Comparison of ENCODE assay signal across 19 cellular contexts in the genomic region with DNA sequence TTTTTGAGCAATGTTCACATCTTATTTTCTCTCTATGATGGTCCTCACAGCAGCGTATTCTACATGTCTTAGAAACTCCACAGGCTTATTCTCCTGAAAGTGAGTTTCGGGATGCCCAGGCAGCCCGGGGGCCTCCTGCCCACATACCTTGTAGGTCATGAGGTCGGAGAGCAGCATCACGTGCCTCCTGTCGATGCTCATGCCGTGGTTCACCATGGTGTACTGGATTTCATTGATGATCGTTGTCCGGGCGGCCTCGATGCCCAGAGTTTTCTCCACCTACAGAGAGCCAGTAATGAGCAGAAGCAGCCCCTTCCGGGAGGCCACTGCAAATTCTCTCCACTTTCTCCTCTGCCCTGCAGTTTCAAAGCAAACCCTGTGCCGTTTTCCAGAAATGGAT. TPM values are rescaled to one million over a fixed set of nuclear protein-coding genes. Genes with fewer than 3 reads are reported as not detected.
A peak's percentile ranks its signal among the peaks of the same experiment; 100 is the strongest.
DNase-seq lines count a peak whose midpoint lies in the region; ATAC-seq and TF ChIP-seq lines count a peak whose summit lies in the region.
"Had no signal": no experiment of that assay in that cellular context is flagged by ENCODE, and none has a peak within 500 bp of the region (broad histone marks: within the 10 kb centered on the region; RNA-seq: fewer than 3 reads in every experiment).

No MANE protein-coding gene starts in this region.

- H3K27ac ChIP-seq in GM23338 (ENCODE audit: low read depth): no peak overlapping the region
- H3K27ac ChIP-seq in RWPE1: 0 out of 2 replicates have a peak overlapping the region, but pooled peaks have one; percentile 5
- no peak overlapping the region for H3K27ac ChIP-seq in sigmoid colon
- H3K27ac ChIP-seq: 22Rv1; A549; BLaER1 treated with 17β-estradiol and CSF1 and Interleukin-3, amounts not matched to agents 10 nM and 100 nM; C4-2B had no signal

- H3F3A ChIP-seq in GM23338 (replicated peaks; ENCODE audit: low read depth): peaks cover 5% of the 10 kb centered on the region; the same call in 1 of the 2 replicates

- intact Hi-C loops in sigmoid colon (cut with DNase I): no loop called here
- intact Hi-C loops in activated naive CD4-positive, alpha-beta T cell treated with anti-CD3 and anti-CD28 coated beads for 36 hours (cut with micrococcal nuclease): no loop called here

- no peak for TF ChIP-seq POLR2A in sigmoid colon (IDR thresholded peaks at IDR 0.05)

- no peaks in the 10 kb centered on the region for H3K27me3 Mint-ChIP-seq in GM23338 (ENCODE audit: insufficient read depth, low read depth, poor library complexity)
- H3K27me3 Mint-ChIP-seq in activated naive CD4-positive, alpha-beta T cell treated with anti-CD3 and anti-CD28 coated beads for 36 hours (ENCODE audit: low read depth): no peaks in the 10 kb centered on the region
- H3K27me3 Mint-ChIP-seq: B cell; CD4-positive, alpha-beta T cell had no signal

- no peaks in the 10 kb centered on the region for H3K9me2 ChIP-seq in GM23338 (ENCODE audit: insufficient read depth)

- no peaks in the 10 kb centered on the region for H3K9me3 Mint-ChIP-seq in GM23338
- H3K9me3 Mint-ChIP-seq in activated naive CD4-positive, alpha-beta T cell treated with anti-CD3 and anti-CD28 coated beads for 36 hours: no peaks in the 10 kb centered on the region
- H3K9me3 Mint-ChIP-seq: CD4-positive, alpha-beta T cell; CD8-positive, alpha-beta T cell had no signal

- no peak overlapping the region for H3K4me2 ChIP-seq in GM23338
- H3K4me2 ChIP-seq: A549; BLaER1 treated with 17β-estradiol and CSF1 and Interleukin-3, amounts not matched to agents 10 nM and 100 nM had no signal

- DNase-seq in GM23338 (ENCODE audit: low spot score): no peak
- DNase-seq in RWPE1 (ENCODE audit: low spot score): no peak
- peak; percentile 34 for DNase-seq in sigmoid colon
- no peak for DNase-seq in GM10266 (ENCODE audit: extremely low spot score)
- DNase-seq in activated naive CD4-positive, alpha-beta T cell treated with anti-CD3 and anti-CD28 coated beads for 36 hours: no peak
- DNase-seq in activated effector memory CD4-positive, alpha-beta T cell treated with Interleukin-2 at 50 U/mL for 16 hours: no peak
- DNase-seq: AML-193; Caco-2; Calu3; CD4-positive, alpha-beta T cell; CD8-positive, alpha-beta T cell; DMS79 treated with DMSO at 0.1 percent for 48 hours; GF-D8 had no signal

- TF ChIP-seq CTCF in GM23338 (conservative IDR thresholded peaks at IDR 0.05; ENCODE audit: low read depth in 2 of 2) (no peak), RWPE1 (conservative IDR thresholded peaks at IDR 0.05; ENCODE audit: low read depth) (no peak), sigmoid colon (IDR thresholded peaks at IDR 0.05) (no peak), GM10266 (IDR thresholded peaks at IDR 0.05; ENCODE audit: control insufficient read depth, insufficient read depth, low read depth, missing control alignments) (no peak)

- 97% methylated on average over 13 of the region's 13 CpGs for WGBS in sigmoid colon, 2 donors

- peaks cover 89% of the 10 kb centered on the region for H3K36me3 Mint-ChIP-seq in GM23338 (ENCODE audit: low read depth)
- peaks cover 51% of the 10 kb centered on the region for H3K36me3 Mint-ChIP-seq in activated naive CD4-positive, alpha-beta T cell treated with anti-CD3 and anti-CD28 coated beads for 36 hours (ENCODE audit: low read depth)

- no peaks in the 10 kb centered on the region for H3K4me1 ChIP-seq in GM23338 (ENCODE audit: insufficient read depth)
- peaks cover 0 to 5% (median 0%) of the 10 kb centered on the region in 4 donors for H3K4me1 ChIP-seq in sigmoid colon
- H3K4me1 ChIP-seq: A549, Caco-2 had no signal

- no peaks in the 10 kb centered on the region for H3K9me3 ChIP-seq in sigmoid colon
- H3K9me3 ChIP-seq: A549; BLaER1 treated with 17β-estradiol and CSF1 and Interleukin-3, amounts not matched to agents 10 nM and 100 nM; Caco-2 had no signal

- H3K36me3 ChIP-seq in GM23338 (ENCODE audit: insufficient read depth) (peaks cover 73% of the 10 kb centered on the region), sigmoid colon (peaks cover 39 to 97% (median 77%) of the 10 kb centered on the region in 4 donors)

- no peak overlapping the region for H2AFZ ChIP-seq in GM23338

- no peak overlapping the region for H3K27ac Mint-ChIP-seq in GM23338
- H3K27ac Mint-ChIP-seq in activated naive CD4-positive, alpha-beta T cell treated with anti-CD3 and anti-CD28 coated beads for 36 hours: no peak overlapping the region
- H3K27ac Mint-ChIP-seq: B cell; CD4-positive, alpha-beta T cell; CD8-positive, alpha-beta T cell had no signal

- H4K20me1 ChIP-seq in GM23338 (replicated peaks; ENCODE audit: insufficient read depth): peaks cover 5% of the 10 kb centered on the region; the same call in 1 of the 2 replicates

- POLR2A ChIA-PET in RWPE1 (lab: Yijun Ruan, JAX; ENCODE audit: low non-redundant PET): no interaction called here

- H3K27me3 ChIP-seq in GM23338 (ENCODE audit: insufficient read depth) (no peaks in the 10 kb centered on the region), sigmoid colon (no peaks in the 10 kb centered on the region)
- H3K27me3 ChIP-seq: BLaER1 treated with 17β-estradiol and CSF1 and Interleukin-3, amounts not matched to agents 10 nM and 100 nM had no signal

- no peak overlapping the region for H3K4me3 ChIP-seq in GM23338
- no peak overlapping the region for H3K4me3 ChIP-seq in sigmoid colon
- H3K4me3 ChIP-seq: A549; BLaER1 treated with 17β-estradiol and CSF1 and Interleukin-3, amounts not matched to agents 10 nM and 100 nM; GM12878 had no signal

- H3K4me3 Mint-ChIP-seq in GM23338: no peak overlapping the region
- no peak overlapping the region for H3K4me3 Mint-ChIP-seq in activated naive CD4-positive, alpha-beta T cell treated with anti-CD3 and anti-CD28 coated beads for 36 hours
- H3K4me3 Mint-ChIP-seq: B cell; CD4-positive, alpha-beta T cell; CD8-positive, alpha-beta T cell had no signal

- CTCF ChIA-PET in RWPE1 (lab: Yijun Ruan, JAX): no interaction called here
- CTCF ChIA-PET in activated naive CD4-positive, alpha-beta T cell treated with anti-CD3 and anti-CD28 coated beads for 36 hours (lab: Charles Lee): no interaction called here

- no peak for TF ChIP-seq EP300 in sigmoid colon (IDR thresholded peaks at IDR 0.05)

- H3K4me1 Mint-ChIP-seq in GM23338: no peaks in the 10 kb centered on the region
- H3K4me1 Mint-ChIP-seq in activated naive CD4-positive, alpha-beta T cell treated with anti-CD3 and anti-CD28 coated beads for 36 hours (ENCODE audit: low read depth): no peaks in the 10 kb centered on the region
- H3K4me1 Mint-ChIP-seq: B cell had no signal

- H3K79me2 ChIP-seq in GM23338 (replicated peaks; ENCODE audit: insufficient read depth): no peaks in the 10 kb centered on the region

- no peak for ATAC-seq in GM23338
- ATAC-seq: A549; CD8-positive, alpha-beta T cell; GM12878 had no signal

TF ChIP-seq in GM23338, 12 proteins besides CTCF, POLR2A, EP300 and RAD21:
- no peak for TF ChIP-seq CREB1 (CRISPR knock-in tag; IDR thresholded peaks at IDR 0.05; ENCODE audit: low read depth)
- no peak for TF ChIP-seq POLR2AphosphoS5 (IDR thresholded peaks at IDR 0.05; ENCODE audit: low read depth)
- TF ChIP-seq, protein P1, sequence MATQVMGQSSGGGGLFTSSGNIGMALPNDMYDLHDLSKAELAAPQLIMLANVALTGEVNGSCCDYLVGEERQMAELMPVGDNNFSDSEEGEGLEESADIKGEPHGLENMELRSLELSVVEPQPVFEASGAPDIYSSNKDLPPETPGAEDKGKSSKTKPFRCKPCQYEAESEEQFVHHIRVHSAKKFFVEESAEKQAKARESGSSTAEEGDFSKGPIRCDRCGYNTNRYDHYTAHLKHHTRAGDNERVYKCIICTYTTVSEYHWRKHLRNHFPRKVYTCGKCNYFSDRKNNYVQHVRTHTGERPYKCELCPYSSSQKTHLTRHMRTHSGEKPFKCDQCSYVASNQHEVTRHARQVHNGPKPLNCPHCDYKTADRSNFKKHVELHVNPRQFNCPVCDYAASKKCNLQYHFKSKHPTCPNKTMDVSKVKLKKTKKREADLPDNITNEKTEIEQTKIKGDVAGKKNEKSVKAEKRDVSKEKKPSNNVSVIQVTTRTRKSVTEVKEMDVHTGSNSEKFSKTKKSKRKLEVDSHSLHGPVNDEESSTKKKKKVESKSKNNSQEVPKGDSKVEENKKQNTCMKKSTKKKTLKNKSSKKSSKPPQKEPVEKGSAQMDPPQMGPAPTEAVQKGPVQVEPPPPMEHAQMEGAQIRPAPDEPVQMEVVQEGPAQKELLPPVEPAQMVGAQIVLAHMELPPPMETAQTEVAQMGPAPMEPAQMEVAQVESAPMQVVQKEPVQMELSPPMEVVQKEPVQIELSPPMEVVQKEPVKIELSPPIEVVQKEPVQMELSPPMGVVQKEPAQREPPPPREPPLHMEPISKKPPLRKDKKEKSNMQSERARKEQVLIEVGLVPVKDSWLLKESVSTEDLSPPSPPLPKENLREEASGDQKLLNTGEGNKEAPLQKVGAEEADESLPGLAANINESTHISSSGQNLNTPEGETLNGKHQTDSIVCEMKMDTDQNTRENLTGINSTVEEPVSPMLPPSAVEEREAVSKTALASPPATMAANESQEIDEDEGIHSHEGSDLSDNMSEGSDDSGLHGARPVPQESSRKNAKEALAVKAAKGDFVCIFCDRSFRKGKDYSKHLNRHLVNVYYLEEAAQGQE (IDR thresholded peaks at IDR 0.05; ENCODE audit: unreplicated experiment): no peak
- peak; percentile 32 for TF ChIP-seq EZH2phosphoT487 (IDR thresholded peaks at IDR 0.05; ENCODE audit: unreplicated experiment)
- TF ChIP-seq ZNF114 (CRISPR knock-in tag; IDR thresholded peaks at IDR 0.05): no peak
TF ChIP-seq in GM23338: peak in this region for 1.

RNA-seq across cellular contexts. Expression of a gene that starts 48.0 kb away (rescaled TPM):
- total RNA-seq in GM23338 (2014; rRNA removed; shearing (Covaris generic)): 35.5 and 37.2 TPM in 2 replicates
- polyA plus RNA-seq in GM23338 (2016; fragmentation: Nextera tagmentation; extraction: Ambion mirVana): 10.5 and 11.6 TPM in 2 replicates
- total RNA-seq in sigmoid colon: 10 to 100 TPM in 2 of 4 donors, 1 to 10 TPM in 2; 9.6 to 13.0 (median 11.0) TPM
- polyA plus RNA-seq in sigmoid colon: 1 to 10 TPM; 1.6 to 7.7 (median 2.4) TPM
- total RNA-seq in activated naive CD4-positive, alpha-beta T cell treated with anti-CD3 and anti-CD28 coated beads for 36 hours: 10 to 100 TPM; 14.1 to 14.2 TPM

RNA-seq across cellular contexts. Expression of a gene that starts 52.4 kb away (rescaled TPM):
- 2,185 and 2,362 TPM in 2 replicates for total RNA-seq in GM23338 (2014; rRNA removed; shearing (Covaris generic))
- polyA plus RNA-seq in GM23338 (2016; fragmentation: Nextera tagmentation; extraction: Ambion mirVana): 3,638 and 3,797 TPM in 2 replicates
- total RNA-seq in sigmoid colon: 1,000 to 10,000 TPM; 2,487 to 3,724 (median 3,119) TPM
- 1,000 to 10,000 TPM; 5,419 to 7,696 (median 5,671) TPM for polyA plus RNA-seq in sigmoid colon
- 1,000 to 10,000 TPM; 2,424 to 2,524 TPM for total RNA-seq in activated naive CD4-positive, alpha-beta T cell treated with anti-CD3 and anti-CD28 coated beads for 36 hours

RNA-seq across cellular contexts. Expression of a gene that starts 54.7 kb away (rescaled TPM):
- total RNA-seq in GM23338 (2014; rRNA removed; shearing (Covaris generic)): 50.8 and 66.6 TPM in 2 replicates
- polyA plus RNA-seq in GM23338 (2016; fragmentation: Nextera tagmentation; extraction: Ambion mirVana): 6.0 and 7.4 TPM in 2 replicates
- 10 to 100 TPM; 41.0 to 78.1 (median 49.4) TPM for total RNA-seq in sigmoid colon
- 10 to 100 TPM in 1 of 3 donors, 1 to 10 TPM in 2; 6.0 to 20.3 (median 7.2) TPM for polyA plus RNA-seq in sigmoid colon
- total RNA-seq in activated naive CD4-positive, alpha-beta T cell treated with anti-CD3 and anti-CD28 coated beads for 36 hours: 1 to 10 TPM; 2.6 to 3.3 TPM

Comparison
In these comparisons a context has a peak if more than half of its experiments do, and no peak if none do; other contexts are left out.
1. RNA of a gene that starts 54.7 kb away (total RNA-seq): 50.8 to 66.6 TPM in GM23338 and 41.0 to 78.1 TPM in sigmoid colon; 2.6 to 3.3 TPM in activated naive CD4-positive, alpha-beta T cell treated with anti-CD3 and anti-CD28 coated beads for 36 hours; every median in the first group is over 4 times any median in the second.